In the genomic region with DNA sequence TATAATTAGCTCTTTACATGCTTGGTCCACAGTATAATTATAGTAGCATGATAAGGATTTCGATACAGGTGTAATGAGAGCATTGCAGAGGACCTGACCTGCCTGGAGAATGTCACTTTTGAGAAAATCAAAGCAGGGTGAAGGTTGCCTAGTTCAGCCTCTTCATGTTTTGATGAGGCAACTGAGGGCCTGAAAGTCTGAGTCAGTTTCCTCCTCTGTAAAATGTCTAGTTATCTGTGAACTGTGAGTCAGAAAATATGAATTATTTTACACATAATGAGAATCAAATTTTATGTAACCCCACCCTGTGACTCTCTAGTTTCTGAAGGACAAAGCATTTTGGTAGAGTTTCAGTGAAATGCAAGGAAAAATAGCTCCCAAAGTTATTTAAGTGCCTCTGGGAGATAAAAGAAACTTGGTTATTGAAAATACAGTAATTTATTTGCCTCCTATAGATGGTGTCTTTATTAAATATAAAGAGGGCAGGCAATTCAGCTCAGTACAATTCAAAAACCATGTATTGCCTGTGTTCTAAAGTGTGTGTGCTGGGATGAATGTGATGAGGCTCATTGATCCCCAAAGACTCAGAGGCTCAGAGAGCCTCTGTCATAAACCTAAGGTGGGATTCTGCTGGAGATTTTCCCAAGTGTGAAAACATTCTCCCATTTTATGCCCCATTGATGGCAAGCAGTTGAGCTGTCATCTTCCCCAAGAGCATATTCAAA, we compare ENCODE assay signal across 22 cellular contexts. TPM values are rescaled to one million over a fixed set of nuclear protein-coding genes. Genes with fewer than 3 reads are reported as not detected.
DNase-seq lines count a peak whose midpoint lies in the region; ATAC-seq, FAIRE-seq and TF ChIP-seq lines count a peak whose summit lies in the region.
"Had no signal": no experiment of that assay in that cellular context is flagged by ENCODE, and none has a peak within 500 bp of the region (broad histone marks: within the 10 kb centered on the region; RNA-seq: fewer than 3 reads in every experiment).

No MANE protein-coding gene starts in this region.

- FAIRE-seq in GM12878 (lab: Jason Lieb, UNC) = no peak

- no peak overlapping the region for H2AFZ ChIP-seq in GM12878 (ENCODE audit: control insufficient read depth, low read depth, low read length)
- no peak overlapping the region for H2AFZ ChIP-seq in osteoblast (ENCODE audit: low read length)

- in situ Hi-C loops in GM12878 (cut with MboI) = no loop called here

- 0% methylated on average over 1 of the region's 1 CpG for WGBS in GM12878 (ENCODE audit: insufficient coverage, insufficient replicate concordance, low lambda C conversion rate, missing lambda C conversion rate)

- TF ChIP-seq EP300 in GM12878 (IDR thresholded peaks at IDR 0.05; ENCODE audit: borderline replicate concordance in 1 of 2, control insufficient read depth in 1 of 2, low read depth in 2 of 2, low read length in 2 of 2) = no peak

- no peaks in the 10 kb centered on the region for H3K9me3 Mint-ChIP-seq in activated T-cell treated with anti-CD3 and anti-CD28 coated beads, Interleukin-2, amount 50 U/mL, for 4 hours
- H3K9me3 Mint-ChIP-seq: CD8-positive, alpha-beta memory T cell; HFFc6 had no signal

- SMC1A ChIA-PET in GM12878 (lab: Charles Lee; ENCODE audit: uncharacterized antibody, unreplicated experiment) = interaction anchor here (1.1 to 1.3 kb wide), 3 partner anchors 43 to 91 kb away, joined by 3 to 5 read pairs (median 3); no protein-coding TSS in a partner anchor

- peak; percentile 93 to 94 for ATAC-seq in activated T-cell treated with anti-CD3 and anti-CD28 coated beads, Interleukin-2, amount 50 U/mL, for 4 hours
- ATAC-seq in GM12878 = 0 out of 3 replicates have a peak, but pooled peaks have one; percentile 38
- ATAC-seq in left colon = no peak
- ATAC-seq: left cardiac atrium had no signal

- no peak overlapping the region for H3K27ac ChIP-seq in GM12878 (ENCODE audit: control insufficient read depth, insufficient read depth)
- H3K27ac ChIP-seq in osteoblast (ENCODE audit: low read depth, low read length) = no peak overlapping the region

- H3K27me3 ChIP-seq in GM12878 (replicated peaks in 1 of 2; ENCODE audit: control insufficient read depth in 2 of 2, insufficient read depth in 2 of 2, low read length in 1 of 2) (no peaks in the 10 kb centered on the region), osteoblast (ENCODE audit: insufficient read depth, low read length) (peaks cover 3% of the 10 kb centered on the region)

- POLR2A ChIA-PET in GM12878 (lab: Charles Lee) = no interaction called here

- no peaks in the 10 kb centered on the region for H3K4me1 Mint-ChIP-seq in activated T-cell treated with anti-CD3 and anti-CD28 coated beads, Interleukin-2, amount 50 U/mL, for 4 hours (ENCODE audit: low read depth)
- H3K4me1 Mint-ChIP-seq: activated naive CD8-positive, alpha-beta T cell treated with anti-CD3 and anti-CD28 coated beads, Interleukin-2, amount 10 ng/mL, durations not matched to agents 7 days and 5 days; CD8-positive, alpha-beta memory T cell had no signal

- no peaks in the 10 kb centered on the region for H3K36me3 ChIP-seq in GM12878 (ENCODE audit: control insufficient read depth in 2 of 2, insufficient read depth in 2 of 2, low read length in 1 of 2)
- no peaks in the 10 kb centered on the region for H3K36me3 ChIP-seq in osteoblast (ENCODE audit: insufficient read depth, low read length)

- TF ChIP-seq CTCF in GM12878 (IDR thresholded peaks at IDR 0.05 in 2 of 3, conservative IDR thresholded peaks at IDR 0.05 in 1 of 3; ENCODE audit: control insufficient read depth in 2 of 3, extremely low read depth in 1 of 3, insufficient read depth in 1 of 3, low read depth in 3 of 3, low read length in 3 of 3) (no peak), osteoblast (IDR thresholded peaks at IDR 0.05; ENCODE audit: extremely low read depth, low read depth, low read length) (no peak)

- no peak overlapping the region for H3K4me2 ChIP-seq in GM12878 (ENCODE audit: control insufficient read depth, insufficient read depth)
- peak overlapping the region; percentile 24 for H3K4me2 ChIP-seq in osteoblast (ENCODE audit: insufficient read depth, low read length)

- no peak for DNase-seq in activated T-cell treated with anti-CD3 and anti-CD28 coated beads, Interleukin-2, amount 50 U/mL, for 4 hours
- DNase-seq in activated T-cell treated with anti-CD3 and anti-CD28 coated beads, Interleukin-2, amount 50 U/mL, for 1 hour = no peak
- DNase-seq in HCEC 1CT (peak; percentile 58), GM12878 (ENCODE audit: low read depth, low spot score) (no peak), osteoblast (ENCODE audit: insufficient read length, low spot score, missing footprints) (no peak), left colon (no peak), kidney tubule cell (ENCODE audit: low spot score) (no peak), NCI-H1436 treated with DMSO at 0.1 percent for 48 hours (lab: John Stamatoyannopoulos, UW) (no peak)
- DNase-seq: activated CD8-positive, alpha-beta memory T cell treated with anti-CD3 and anti-CD28 coated beads, Interleukin-2, amount 50 U/mL, for 4 hours; activated naive CD8-positive, alpha-beta T cell treated with anti-CD3 and anti-CD28 coated beads, Interleukin-2, amount 10 ng/mL, durations not matched to agents 7 days and 5 days; CD8-positive, alpha-beta memory T cell; DND-41; effector CD8-positive, alpha-beta T cell; HFFc6; hypothalamus; left cardiac atrium; NCI-H146; NCI-H2227 treated with DMSO at 0.1 percent for 48 hours; NK-92 treated with Interleukin-12 subunit alpha and Interleukin-12 subunit beta, amount 100 ng/mL, for 24 hours; Right ventricle myocardium superior had no signal

- no peak for TF ChIP-seq POLR2A in GM12878 (IDR thresholded peaks at IDR 0.05; ENCODE audit: low read depth, low read length)

- H3K36me3 Mint-ChIP-seq in activated T-cell treated with anti-CD3 and anti-CD28 coated beads, Interleukin-2, amount 50 U/mL, for 4 hours (ENCODE audit: insufficient read depth) = no peaks in the 10 kb centered on the region
- H3K36me3 Mint-ChIP-seq: activated naive CD8-positive, alpha-beta T cell treated with anti-CD3 and anti-CD28 coated beads, Interleukin-2, amount 10 ng/mL, durations not matched to agents 7 days and 5 days; CD8-positive, alpha-beta memory T cell had no signal

- H3K9me3 ChIP-seq in GM12878 (replicated peaks; ENCODE audit: control insufficient read depth, insufficient read depth, low read length) (no peaks in the 10 kb centered on the region), osteoblast (ENCODE audit: low read depth, low read length) (no peaks in the 10 kb centered on the region)

- no peak overlapping the region for H3K4me3 Mint-ChIP-seq in activated T-cell treated with anti-CD3 and anti-CD28 coated beads, Interleukin-2, amount 50 U/mL, for 4 hours
- H3K4me3 Mint-ChIP-seq: activated naive CD8-positive, alpha-beta T cell treated with anti-CD3 and anti-CD28 coated beads, Interleukin-2, amount 10 ng/mL, durations not matched to agents 7 days and 5 days; CD8-positive, alpha-beta memory T cell; HFFc6 had no signal

- no peaks in the 10 kb centered on the region for H3K79me2 ChIP-seq in GM12878 (ENCODE audit: control insufficient read depth, insufficient read depth, low read length)
- no peaks in the 10 kb centered on the region for H3K79me2 ChIP-seq in osteoblast (ENCODE audit: insufficient read depth, low read length)

- peaks cover 23% of the 10 kb centered on the region for H3K27me3 Mint-ChIP-seq in activated T-cell treated with anti-CD3 and anti-CD28 coated beads, Interleukin-2, amount 50 U/mL, for 4 hours (ENCODE audit: low read depth)

- RAD21 ChIA-PET in GM12878 (lab: Charles Lee; ENCODE audit: unreplicated experiment) = no interaction called here

- CTCF ChIA-PET in GM12878 (lab: Yijun Ruan, JAX) = interaction anchor here (2.1 kb wide), 1 partner anchor 43 kb away, joined by 11 read pairs; no protein-coding TSS in a partner anchor

- no peak overlapping the region for H3K9ac ChIP-seq in GM12878 (ENCODE audit: control insufficient read depth, insufficient read depth, low read length)

- no TSS peak for BruUV-seq in GM12878 (replicated peaks; lab: Mats Ljungman, UMichigan)

- intact Hi-C loops in GM12878 (cut with micrococcal nuclease; ENCODE audit: unreplicated experiment) (no loop called here), left colon (cut with DNase I, micrococcal nuclease) (no loop called here)

- H3K4me1 ChIP-seq in GM12878 (ENCODE audit: control insufficient read depth, insufficient read depth, low read length) (no peaks in the 10 kb centered on the region), osteoblast (ENCODE audit: insufficient read depth, low read length) (peaks cover 8% of the 10 kb centered on the region)

- no peak for TF ChIP-seq RAD21 in GM12878 (IDR thresholded peaks at IDR 0.05; ENCODE audit: insufficient read depth, low read depth, low read length)

- H4K20me1 ChIP-seq in GM12878 (ENCODE audit: control insufficient read depth, insufficient read depth) = no peaks in the 10 kb centered on the region
- H4K20me1 ChIP-seq in osteoblast (ENCODE audit: insufficient read depth, low read length) = no peaks in the 10 kb centered on the region

- H3K4me3 ChIP-seq in GM12878 (no peak overlapping the region), osteoblast (ENCODE audit: insufficient read depth, low read length) (no peak overlapping the region)

RNA-seq across cellular contexts. Expression of gene SAMD9L, which starts 37.3 kb away (rescaled TPM):
- 1 to 10 TPM; 3.3 to 8.1 (median 4.1) TPM for total RNA-seq in activated T-cell treated with anti-CD3 and anti-CD28 coated beads, Interleukin-2, amount 50 U/mL, for 4 hours
- total RNA-seq in GM12878 (2013; cell fraction: nucleolus; rRNA removed) = 91.6 and 94.2 TPM in 2 replicates
- total RNA-seq in GM12878 (2014; rRNA removed) (28.2 and 38.1 TPM in 2 replicates), GM12878 (2014; rRNA removed; fragmentation: Illumina TruSeq; extraction: Trizol) (45.4 and 51.8 TPM in 2 replicates), GM12878 (2021) (29.9 and 34.7 TPM in 2 replicates), osteoblast (17.7 and 25.0 TPM in 2 replicates), left colon (10 to 100 TPM in 1 of 2 donors, 1 to 10 TPM in 1; 9.9 to 22.6 TPM)
- polyA plus RNA-seq in GM12878 (2011; ENCODE audit: low read depth) = 38.8 TPM
- polyA plus RNA-seq in GM12878 (2011; rRNA removed) (51.3 and 87.8 TPM in 2 replicates), GM12878 (2014; fragmentation: Illumina TruSeq; extraction: Trizol) (38.4 and 51.0 TPM in 2 replicates), GM12878 (2014; fragmentation: Nextera tagmentation; extraction: Ambion mirVana) (10 to 100 TPM; 22.3 to 29.2 TPM), GM12878 (2014; rRNA removed) (24.1 and 26.9 TPM in 2 replicates), GM12878 (2016; fragmentation: Nextera tagmentation; extraction: Ambion mirVana) (10 to 100 TPM; 28.6 to 30.4 TPM)
- polyA plus RNA-seq in GM12878 (2011; cell fraction: cytosol; rRNA removed) = 14.0 and 15.7 TPM in 2 replicates
- 76.7 and 81.6 TPM in 2 replicates for polyA plus RNA-seq in GM12878 (2011; cell fraction: nucleus; rRNA removed)
- polyA plus RNA-seq in GM12878 (2012) = 17.4 and 23.4 TPM in 2 replicates
- polyA minus RNA-seq in GM12878 (2011; rRNA and poly(A)+ RNA removed) = 33.7 and 42.6 TPM in 2 replicates
- 15.8 and 16.7 TPM in 2 replicates for polyA minus RNA-seq in GM12878 (2011; cell fraction: cytosol; rRNA and poly(A)+ RNA removed)
- polyA minus RNA-seq in GM12878 (2011; cell fraction: nucleus; rRNA and poly(A)+ RNA removed) = 33.4 and 38.1 TPM in 2 replicates

RNA-seq across cellular contexts. Expression of gene HEPACAM2, which starts 40.8 kb away (rescaled TPM):
- not detected for total RNA-seq in activated T-cell treated with anti-CD3 and anti-CD28 coated beads, Interleukin-2, amount 50 U/mL, for 4 hours
- not detected in 2 replicates for total RNA-seq in GM12878 (2013; cell fraction: nucleolus; rRNA removed)
- not detected in 2 replicates for total RNA-seq in GM12878 (2014; rRNA removed)
- total RNA-seq in GM12878 (2014; rRNA removed; fragmentation: Illumina TruSeq; extraction: Trizol) = not detected in 2 replicates
- not detected in 2 replicates for total RNA-seq in GM12878 (2021)
- polyA plus RNA-seq in GM12878 (2011; ENCODE audit: low read depth) = not detected
- 0.58 and 0.82 TPM in 2 replicates for polyA plus RNA-seq in GM12878 (2011; rRNA removed)
- polyA plus RNA-seq in GM12878 (2011; cell fraction: cytosol; rRNA removed) = 0.48 and 0.51 TPM in 2 replicates
- 0.51 and 0.69 TPM in 2 replicates for polyA plus RNA-seq in GM12878 (2011; cell fraction: nucleus; rRNA removed)
- polyA plus RNA-seq in GM12878 (2012) = not detected in 2 replicates
- polyA plus RNA-seq in GM12878 (2014; fragmentation: Illumina TruSeq; extraction: Trizol) = 0.13 TPM in 1 of 2 replicates, not detected in the other
- under 1 TPM in 1 of 2 experiments, not detected in 1; 0.04 TPM for polyA plus RNA-seq in GM12878 (2014; fragmentation: Nextera tagmentation; extraction: Ambion mirVana)
- 0.10 TPM in 1 of 2 replicates, not detected in the other for polyA plus RNA-seq in GM12878 (2014; rRNA removed)
- polyA plus RNA-seq in GM12878 (2016; fragmentation: Nextera tagmentation; extraction: Ambion mirVana) = not detected
- 0.46 and 0.80 TPM in 2 replicates for polyA minus RNA-seq in GM12878 (2011; rRNA and poly(A)+ RNA removed)
- not detected in 2 replicates for polyA minus RNA-seq in GM12878 (2011; cell fraction: cytosol; rRNA and poly(A)+ RNA removed)
- 0.48 and 0.60 TPM in 2 replicates for polyA minus RNA-seq in GM12878 (2011; cell fraction: nucleus; rRNA and poly(A)+ RNA removed)
- under 0.01 TPM in 1 of 2 replicates, not detected in the other for total RNA-seq in osteoblast
- 10 to 100 TPM; 86.8 to 96.1 TPM for total RNA-seq in left colon
- total RNA-seq: activated naive CD8-positive, alpha-beta T cell treated with anti-CD3 and anti-CD28 coated beads, Interleukin-2, amount 10 ng/mL, durations not matched to agents 7 days and 5 days; left cardiac atrium; mononuclear cell; Right ventricle myocardium superior had no signal
- polyA plus RNA-seq: AG04450; CD8-positive, alpha-beta memory T cell had no signal

RNA-seq across cellular contexts. Expression of gene VPS50, which starts 46.7 kb away (rescaled TPM):
- total RNA-seq in activated T-cell treated with anti-CD3 and anti-CD28 coated beads, Interleukin-2, amount 50 U/mL, for 4 hours = 10 to 100 TPM; 12.4 to 14.1 (median 13.6) TPM
- total RNA-seq in GM12878 (2013; cell fraction: nucleolus; rRNA removed) = 89.4 and 90.2 TPM in 2 replicates
- 16.3 and 19.0 TPM in 2 replicates for total RNA-seq in GM12878 (2014; rRNA removed)
- 21.3 and 22.0 TPM in 2 replicates for total RNA-seq in GM12878 (2014; rRNA removed; fragmentation: Illumina TruSeq; extraction: Trizol)
- 17.7 and 18.2 TPM in 2 replicates for total RNA-seq in GM12878 (2021)
- polyA plus RNA-seq in GM12878 (2011; ENCODE audit: low read depth) = 3.9 TPM
- polyA plus RNA-seq in GM12878 (2011; rRNA removed) = 17.7 and 27.1 TPM in 2 replicates
- 5.7 and 5.9 TPM in 2 replicates for polyA plus RNA-seq in GM12878 (2011; cell fraction: cytosol; rRNA removed)
- polyA plus RNA-seq in GM12878 (2011; cell fraction: nucleus; rRNA removed) = 21.6 and 34.2 TPM in 2 replicates
- polyA plus RNA-seq in GM12878 (2012) = 4.7 and 6.5 TPM in 2 replicates
- 11.5 and 16.5 TPM in 2 replicates for polyA plus RNA-seq in GM12878 (2014; fragmentation: Illumina TruSeq; extraction: Trizol)
- polyA plus RNA-seq in GM12878 (2014; fragmentation: Nextera tagmentation; extraction: Ambion mirVana) = 1 to 10 TPM; 4.0 to 5.6 TPM
- polyA plus RNA-seq in GM12878 (2014; rRNA removed) = 8.5 and 9.5 TPM in 2 replicates
- 10 to 100 TPM; 16.1 to 17.7 TPM for polyA plus RNA-seq in GM12878 (2016; fragmentation: Nextera tagmentation; extraction: Ambion mirVana)
- polyA minus RNA-seq in GM12878 (2011; rRNA and poly(A)+ RNA removed) = 17.1 and 40.8 TPM in 2 replicates
- 6.4 and 8.9 TPM in 2 replicates for polyA minus RNA-seq in GM12878 (2011; cell fraction: cytosol; rRNA and poly(A)+ RNA removed)
- 32.5 and 50.6 TPM in 2 replicates for polyA minus RNA-seq in GM12878 (2011; cell fraction: nucleus; rRNA and poly(A)+ RNA removed)
- 34.4 and 40.4 TPM in 2 replicates for total RNA-seq in osteoblast
- total RNA-seq in left colon = 10 to 100 TPM; 27.6 to 28.6 TPM

Comparison
In these comparisons a context has a peak if more than half of its experiments do, and no peak if none do; other contexts are left out.
1. RNA of gene HEPACAM2, which starts 40.8 kb away (total RNA-seq): 86.8 to 96.1 TPM in left colon; not detected in activated T-cell treated with anti-CD3 and anti-CD28 coated beads, Interleukin-2, amount 50 U/mL, for 4 hours, not detected in GM12878 and under 0.01 TPM in osteoblast; every median in the first group is over 10 times any median in the second.